ENCODE assay signal across 10 cellular contexts in genomic region chr7:130989006-130989795, GRCh38.
A peak's percentile ranks its signal among the peaks of the same experiment; 100 is the strongest.
DNase-seq lines count a peak whose midpoint lies in the region; ATAC-seq and TF ChIP-seq lines count a peak whose summit lies in the region.
"Had no signal": no experiment of that assay in that cellular context is flagged by ENCODE, and none has a peak within 500 bp of the region (broad histone marks: within the 10 kb centered on the region; RNA-seq: fewer than 3 reads in every experiment).

No MANE protein-coding gene starts in this region.

- DNase-seq in right lobe of liver = no peak
- DNase-seq in caudate nucleus (lab: John Stamatoyannopoulos, UW) = no peak
- no peak for DNase-seq in natural killer cell treated with Interleukin-12 subunit alpha and Interleukin-12 subunit beta and Interleukin-15 and Interleukin-18, amount 100 ng/mL, for 72 hours (ENCODE audit: low spot score)
- no peak for DNase-seq in uterus
- no peak for DNase-seq in iPS-NIHi7 (ENCODE audit: extremely low spot score)
- no peak for DNase-seq in NCI-H345 (lab: John Stamatoyannopoulos, UW)
- DNase-seq: AML-193, GDM1 had no signal

- ATAC-seq in right lobe of liver = no peak
- no peak for ATAC-seq in natural killer cell treated with Interleukin-12 subunit alpha and Interleukin-12 subunit beta and Interleukin-15 and Interleukin-18, amount 100 ng/mL, for 72 hours
- no peak for ATAC-seq in HG03571 (IDR thresholded peaks at IDR 0.05; ENCODE audit: unreplicated experiment)

- H3K27ac Mint-ChIP-seq in natural killer cell treated with Interleukin-12 subunit alpha and Interleukin-12 subunit beta and Interleukin-15 and Interleukin-18, amount 100 ng/mL, for 72 hours = peak overlapping the region; percentile 73 to 95

- H3K36me3 ChIP-seq in liver (ENCODE audit: control insufficient read depth in 4 of 4, insufficient read depth in 3 of 4, low read depth in 1 of 4, low read length in 3 of 4) (peaks cover 0 to 2% (median 0%) of the 10 kb centered on the region in 4 donors), right lobe of liver (peaks cover 0 to under 1% (median 0%) of the 10 kb centered on the region in 4 donors), uterus (no peaks in the 10 kb centered on the region)

- no peak overlapping the region for H3K9ac ChIP-seq in liver (ENCODE audit: low read depth in 1 of 2, low read length in 2 of 2)

- whole genome bisulfite sequencing in liver = 83% methylated on average over 2 of the region's 2 CpGs
- 87% methylated on average over 2 of the region's 2 CpGs for WGBS in right lobe of liver (ENCODE audit: insufficient coverage, low coverage, low lambda C conversion rate, missing lambda C conversion rate)

- H3K9me3 ChIP-seq in liver (ENCODE audit: control insufficient read depth in 4 of 4, low read length in 3 of 4) (no peaks in the 10 kb centered on the region), right lobe of liver (no peaks in the 10 kb centered on the region), uterus (no peaks in the 10 kb centered on the region)

- H3K4me3 Mint-ChIP-seq in natural killer cell treated with Interleukin-12 subunit alpha and Interleukin-12 subunit beta and Interleukin-15 and Interleukin-18, amount 100 ng/mL, for 72 hours = peak overlapping the region; percentile 50

- no peaks in the 10 kb centered on the region for H3K27me3 Mint-ChIP-seq in natural killer cell treated with Interleukin-12 subunit alpha and Interleukin-12 subunit beta and Interleukin-15 and Interleukin-18, amount 100 ng/mL, for 72 hours

- H3K27me3 ChIP-seq in liver (ENCODE audit: control insufficient read depth in 4 of 4, insufficient read depth in 4 of 4, low read length in 3 of 4) (no peaks in the 10 kb centered on the region), right lobe of liver (no peaks in the 10 kb centered on the region), uterus (no peaks in the 10 kb centered on the region)

- no peaks in the 10 kb centered on the region for H3K9me3 Mint-ChIP-seq in natural killer cell treated with Interleukin-12 subunit alpha and Interleukin-12 subunit beta and Interleukin-15 and Interleukin-18, amount 100 ng/mL, for 72 hours

- H3K4me1 Mint-ChIP-seq in natural killer cell treated with Interleukin-12 subunit alpha and Interleukin-12 subunit beta and Interleukin-15 and Interleukin-18, amount 100 ng/mL, for 72 hours (ENCODE audit: low read depth in 2 of 2) = peaks cover 66% of the 10 kb centered on the region in 2 donors

- H3K27ac ChIP-seq in liver (ENCODE audit: low read depth in 1 of 2, low read length in 2 of 2) (peak overlapping the region; percentile 13 to 14), right lobe of liver (peak overlapping the region in 1 of 3 donors; percentile 30), caudate nucleus (ENCODE audit: low read depth, low read length) (peak overlapping the region; percentile 90), uterus (peak overlapping the region; percentile 50 to 85)

- H3K36me3 Mint-ChIP-seq in natural killer cell treated with Interleukin-12 subunit alpha and Interleukin-12 subunit beta and Interleukin-15 and Interleukin-18, amount 100 ng/mL, for 72 hours = peaks cover 5% of the 10 kb centered on the region

- TF ChIP-seq CTCF in liver (IDR thresholded peaks at IDR 0.05; ENCODE audit: low read depth, low read length, missing input control) (no peak), right lobe of liver (IDR thresholded peaks at IDR 0.05) (no peak), uterus (IDR thresholded peaks at IDR 0.05) (no peak)

- H3K4me3 ChIP-seq in liver (ENCODE audit: low read depth in 1 of 3, low read length in 3 of 3) = no peak overlapping the region
- no peak overlapping the region for H3K4me3 ChIP-seq in right lobe of liver
- H3K4me3 ChIP-seq in uterus = no peak overlapping the region

- no peak for TF ChIP-seq POLR2A in right lobe of liver (IDR thresholded peaks at IDR 0.05)
- no peak for TF ChIP-seq POLR2A in uterus (IDR thresholded peaks at IDR 0.05)

- intact Hi-C loops in right lobe of liver (cut with DNase I) = no loop called here
- intact Hi-C loops in uterus (cut with DNase I; ENCODE audit: low total_unique reads) = no loop called here

- H3K4me1 ChIP-seq in liver (ENCODE audit: control insufficient read depth in 4 of 4, insufficient read depth in 4 of 4, low read length in 3 of 4) (peaks cover 7 to 37% (median 20%) of the 10 kb centered on the region in 4 donors), right lobe of liver (peaks cover 0 to 58% (median 23%) of the 10 kb centered on the region in 4 donors), uterus (peaks cover 5 to 21% of the 10 kb centered on the region in 2 donors)

- TF ChIP-seq RAD21 in liver (IDR thresholded peaks at IDR 0.05) = no peak

TF ChIP-seq in liver, 16 proteins besides CTCF, POLR2A, EP300 and RAD21:
- TF ChIP-seq RXRA (IDR thresholded peaks at IDR 0.05) = no peak
- TF ChIP-seq EGR1 (IDR thresholded peaks at IDR 0.05; ENCODE audit: low read depth in 2 of 2) = no peak
- TF ChIP-seq SP1 (IDR thresholded peaks at IDR 0.05) = no peak
- TF ChIP-seq ATF3 (IDR thresholded peaks at IDR 0.05) = no peak
- no peak for TF ChIP-seq REST (IDR thresholded peaks at IDR 0.05)
